1 cellular context compared by ENCODE assay signal in the genomic region with DNA sequence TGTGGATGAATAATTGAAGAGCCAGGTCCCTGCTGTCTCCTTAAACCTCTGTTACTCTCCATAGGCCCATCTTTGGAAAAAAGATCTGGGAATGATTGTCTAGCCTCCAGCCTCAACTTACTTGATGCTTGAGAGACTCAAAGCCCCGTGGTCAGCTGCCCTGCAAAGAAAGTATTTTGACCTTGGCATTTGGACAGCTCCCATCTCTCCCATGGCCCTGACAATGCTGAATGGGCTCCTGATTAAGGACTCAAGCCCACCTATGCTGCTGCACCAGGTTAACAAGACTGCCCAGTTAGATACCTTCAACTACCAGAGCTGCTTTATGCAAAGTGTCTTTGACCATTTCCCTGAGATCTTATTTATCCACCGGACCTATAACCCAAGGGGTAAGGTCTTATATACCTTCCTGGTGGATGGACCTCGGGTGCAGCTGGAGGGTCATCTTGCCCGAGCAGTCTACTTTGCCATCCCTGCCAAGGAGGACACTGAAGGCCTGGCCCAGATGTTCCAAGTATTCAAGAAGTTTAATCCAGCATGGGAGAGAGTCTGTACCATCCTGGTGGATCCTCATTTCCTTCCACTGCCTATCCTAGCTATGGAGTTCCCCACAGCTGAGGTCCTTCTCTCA.
TF ChIP-seq lines count a peak whose summit lies in the region.

No MANE protein-coding gene starts in this region.

TF ChIP-seq in GM12878, 131 proteins besides CTCF, POLR2A, EP300 and RAD21:
- no peak for TF ChIP-seq ZNF622 (IDR thresholded peaks at IDR 0.05)
- TF ChIP-seq SRF (IDR thresholded peaks at IDR 0.05; ENCODE audit: low read depth in 2 of 2, low read length in 2 of 2): no peak
- TF ChIP-seq ZNF274 (IDR thresholded peaks at IDR 0.05; ENCODE audit: insufficient read depth, insufficient read length): no peak
- no peak for TF ChIP-seq CBX3 (IDR thresholded peaks at IDR 0.05; ENCODE audit: borderline replicate concordance, low read depth)
- TF ChIP-seq ZNF24 (IDR thresholded peaks at IDR 0.05): no peak
- TF ChIP-seq, protein P1, sequence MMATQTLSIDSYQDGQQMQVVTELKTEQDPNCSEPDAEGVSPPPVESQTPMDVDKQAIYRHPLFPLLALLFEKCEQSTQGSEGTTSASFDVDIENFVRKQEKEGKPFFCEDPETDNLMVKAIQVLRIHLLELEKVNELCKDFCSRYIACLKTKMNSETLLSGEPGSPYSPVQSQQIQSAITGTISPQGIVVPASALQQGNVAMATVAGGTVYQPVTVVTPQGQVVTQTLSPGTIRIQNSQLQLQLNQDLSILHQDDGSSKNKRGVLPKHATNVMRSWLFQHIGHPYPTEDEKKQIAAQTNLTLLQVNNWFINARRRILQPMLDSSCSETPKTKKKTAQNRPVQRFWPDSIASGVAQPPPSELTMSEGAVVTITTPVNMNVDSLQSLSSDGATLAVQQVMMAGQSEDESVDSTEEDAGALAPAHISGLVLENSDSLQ (IDR thresholded peaks at IDR 0.05): no peak
- no peak for TF ChIP-seq KAT2A (conservative IDR thresholded peaks at IDR 0.05; ENCODE audit: control insufficient read depth, low read depth, low read length)
- no peak for TF ChIP-seq IRF5 (IDR thresholded peaks at IDR 0.05; ENCODE audit: borderline replicate concordance)
- no peak for TF ChIP-seq TBL1XR1 (IDR thresholded peaks at IDR 0.05; ENCODE audit: low read depth, low read length)
- TF ChIP-seq, protein P2, sequence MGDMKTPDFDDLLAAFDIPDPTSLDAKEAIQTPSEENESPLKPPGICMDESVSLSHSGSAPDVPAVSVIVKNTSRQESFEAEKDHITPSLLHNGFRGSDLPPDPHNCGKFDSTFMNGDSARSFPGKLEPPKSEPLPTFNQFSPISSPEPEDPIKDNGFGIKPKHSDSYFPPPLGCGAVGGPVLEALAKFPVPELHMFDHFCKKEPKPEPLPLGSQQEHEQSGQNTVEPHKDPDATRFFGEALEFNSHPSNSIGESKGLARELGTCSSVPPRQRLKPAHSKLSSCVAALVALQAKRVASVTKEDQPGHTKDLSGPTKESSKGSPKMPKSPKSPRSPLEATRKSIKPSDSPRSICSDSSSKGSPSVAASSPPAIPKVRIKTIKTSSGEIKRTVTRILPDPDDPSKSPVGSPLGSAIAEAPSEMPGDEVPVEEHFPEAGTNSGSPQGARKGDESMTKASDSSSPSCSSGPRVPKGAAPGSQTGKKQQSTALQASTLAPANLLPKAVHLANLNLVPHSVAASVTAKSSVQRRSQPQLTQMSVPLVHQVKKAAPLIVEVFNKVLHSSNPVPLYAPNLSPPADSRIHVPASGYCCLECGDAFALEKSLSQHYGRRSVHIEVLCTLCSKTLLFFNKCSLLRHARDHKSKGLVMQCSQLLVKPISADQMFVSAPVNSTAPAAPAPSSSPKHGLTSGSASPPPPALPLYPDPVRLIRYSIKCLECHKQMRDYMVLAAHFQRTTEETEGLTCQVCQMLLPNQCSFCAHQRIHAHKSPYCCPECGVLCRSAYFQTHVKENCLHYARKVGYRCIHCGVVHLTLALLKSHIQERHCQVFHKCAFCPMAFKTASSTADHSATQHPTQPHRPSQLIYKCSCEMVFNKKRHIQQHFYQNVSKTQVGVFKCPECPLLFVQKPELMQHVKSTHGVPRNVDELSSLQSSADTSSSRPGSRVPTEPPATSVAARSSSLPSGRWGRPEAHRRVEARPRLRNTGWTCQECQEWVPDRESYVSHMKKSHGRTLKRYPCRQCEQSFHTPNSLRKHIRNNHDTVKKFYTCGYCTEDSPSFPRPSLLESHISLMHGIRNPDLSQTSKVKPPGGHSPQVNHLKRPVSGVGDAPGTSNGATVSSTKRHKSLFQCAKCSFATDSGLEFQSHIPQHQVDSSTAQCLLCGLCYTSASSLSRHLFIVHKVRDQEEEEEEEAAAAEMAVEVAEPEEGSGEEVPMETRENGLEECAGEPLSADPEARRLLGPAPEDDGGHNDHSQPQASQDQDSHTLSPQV (IDR thresholded peaks at IDR 0.05): no peak
- TF ChIP-seq NFYA (IDR thresholded peaks at IDR 0.05; ENCODE audit: borderline replicate concordance, low read depth, low read length): no peak
- TF ChIP-seq, protein P3, sequence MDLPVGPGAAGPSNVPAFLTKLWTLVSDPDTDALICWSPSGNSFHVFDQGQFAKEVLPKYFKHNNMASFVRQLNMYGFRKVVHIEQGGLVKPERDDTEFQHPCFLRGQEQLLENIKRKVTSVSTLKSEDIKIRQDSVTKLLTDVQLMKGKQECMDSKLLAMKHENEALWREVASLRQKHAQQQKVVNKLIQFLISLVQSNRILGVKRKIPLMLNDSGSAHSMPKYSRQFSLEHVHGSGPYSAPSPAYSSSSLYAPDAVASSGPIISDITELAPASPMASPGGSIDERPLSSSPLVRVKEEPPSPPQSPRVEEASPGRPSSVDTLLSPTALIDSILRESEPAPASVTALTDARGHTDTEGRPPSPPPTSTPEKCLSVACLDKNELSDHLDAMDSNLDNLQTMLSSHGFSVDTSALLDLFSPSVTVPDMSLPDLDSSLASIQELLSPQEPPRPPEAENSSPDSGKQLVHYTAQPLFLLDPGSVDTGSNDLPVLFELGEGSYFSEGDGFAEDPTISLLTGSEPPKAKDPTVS (IDR thresholded peaks at IDR 0.05; ENCODE audit: low read depth, low read length): no peak
- no peak for TF ChIP-seq BCLAF1 (IDR thresholded peaks at IDR 0.05)
- TF ChIP-seq STAT1 (conservative IDR thresholded peaks at IDR 0.05): no peak
